1 cellular context compared by ENCODE assay signal in genomic region chr3:47008258-47008671, GRCh38.
TF ChIP-seq lines count a peak whose summit lies in the region.

No MANE protein-coding gene starts in this region.

TF ChIP-seq in GM23338, 12 proteins besides CTCF, POLR2A, EP300 and RAD21 (continued from another document):
- TF ChIP-seq EZH2phosphoT487 (IDR thresholded peaks at IDR 0.05; ENCODE audit: unreplicated experiment): no peak
- TF ChIP-seq ZNF462 (CRISPR knock-in tag; IDR thresholded peaks at IDR 0.05): no peak
- no peak for TF ChIP-seq CREB1 (CRISPR knock-in tag; IDR thresholded peaks at IDR 0.05; ENCODE audit: low read depth)
